In the genomic region with DNA sequence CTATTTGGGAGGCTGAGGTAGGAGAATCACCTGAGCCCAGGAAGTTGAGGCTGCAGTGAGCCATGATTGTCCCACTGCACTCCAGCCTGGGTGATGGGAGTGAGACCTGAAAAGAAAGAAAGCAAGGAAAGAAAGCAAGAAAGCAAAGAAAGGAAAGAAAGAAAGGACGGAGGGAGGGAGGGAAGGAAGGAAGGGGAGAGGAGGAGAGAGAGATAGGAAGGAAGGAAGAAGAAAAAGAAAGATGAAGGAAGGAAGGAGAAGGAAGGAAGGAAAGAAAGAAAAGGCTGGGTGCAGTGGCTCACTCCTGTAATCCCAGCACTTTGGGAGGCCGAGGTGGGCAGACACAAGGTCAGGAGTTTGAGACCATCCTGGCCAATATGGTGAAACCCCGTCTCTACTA, we compare ENCODE assay signal across 7 cellular contexts. TPM values are rescaled to one million over a fixed set of nuclear protein-coding genes. Genes with fewer than 3 reads are reported as not detected.
DNase-seq lines count a peak whose midpoint lies in the region; ATAC-seq lines count a peak whose summit lies in the region.
"Not testable (repeated sequence)": the region's sequence is repeated elsewhere in the genome, so short reads cannot be mapped to it uniquely, and the experiment has no call there.
"Had no signal": no experiment of that assay in that cellular context is flagged by ENCODE, and none has a peak within 500 bp of the region (broad histone marks: within the 10 kb centered on the region; RNA-seq: fewer than 3 reads in every experiment).

No MANE protein-coding gene starts in this region.

- H3K4me1 Mint-ChIP-seq in CD8-positive, alpha-beta memory T cell: peaks cover 50 to 74% (median 70%) of the 10 kb centered on the region in 3 donors
- peaks cover 55% of the 10 kb centered on the region for H3K4me1 Mint-ChIP-seq in activated CD4-positive, alpha-beta T cell treated with anti-CD3 and anti-CD28 coated beads for 36 hours
- H3K4me1 Mint-ChIP-seq in activated T-cell treated with anti-CD3 and anti-CD28 coated beads, Interleukin-2, amount 50 U/mL, for 72 hours (ENCODE audit: low read depth): peaks cover 72% of the 10 kb centered on the region
- peaks cover 53% of the 10 kb centered on the region for H3K4me1 Mint-ChIP-seq in activated naive CD8-positive, alpha-beta T cell treated with anti-CD3 and anti-CD28 coated beads for 36 hours
- H3K4me1 Mint-ChIP-seq in memory B cell: peaks cover 33% of the 10 kb centered on the region
- peaks cover 74% of the 10 kb centered on the region for H3K4me1 Mint-ChIP-seq in stimulated activated naive CD8-positive, alpha-beta T cell treated with anti-CD3 and anti-CD28 coated beads, Interleukin-15, Interleukin-2, amounts not matched to agents 100 ng/mL and 50 ng/mL, for 24 hours (ENCODE audit: low read depth)

- intact Hi-C loops in activated CD4-positive, alpha-beta T cell treated with anti-CD3 and anti-CD28 coated beads for 36 hours (cut with DNase I, micrococcal nuclease): not testable (repeated sequence)

- CTCF ChIA-PET in CD8-positive, alpha-beta memory T cell (lab: Charles Lee): interaction anchor here (1.9 to 3.3 kb wide), 3 partner anchors 20 to 28 kb away, joined by 5 to 28 read pairs (median 22); no protein-coding TSS in a partner anchor
- CTCF ChIA-PET in activated CD4-positive, alpha-beta T cell treated with anti-CD3 and anti-CD28 coated beads for 36 hours (lab: Charles Lee): interaction anchor here (2.8 to 3.2 kb wide), 2 partner anchors 28 to 47 kb away, joined by 22 to 26 read pairs; a partner anchor contains a TSS

- ATAC-seq in activated CD4-positive, alpha-beta T cell treated with anti-CD3 and anti-CD28 coated beads for 36 hours; activated T-cell treated with anti-CD3 and anti-CD28 coated beads, Interleukin-2, amount 50 U/mL, for 72 hours (replicated peaks in 1 of 2); memory B cell (ENCODE audit: low read depth): not testable (repeated sequence)

- H3K27ac Mint-ChIP-seq in CD8-positive, alpha-beta memory T cell: peak overlapping the region; percentile 68 to 95 (median 83)
- peak overlapping the region; percentile 78 for H3K27ac Mint-ChIP-seq in activated CD4-positive, alpha-beta T cell treated with anti-CD3 and anti-CD28 coated beads for 36 hours
- H3K27ac Mint-ChIP-seq in activated T-cell treated with anti-CD3 and anti-CD28 coated beads, Interleukin-2, amount 50 U/mL, for 72 hours: peak overlapping the region; percentile 49
- peak overlapping the region; percentile 68 for H3K27ac Mint-ChIP-seq in activated naive CD8-positive, alpha-beta T cell treated with anti-CD3 and anti-CD28 coated beads for 36 hours
- peak overlapping the region; percentile 84 for H3K27ac Mint-ChIP-seq in memory B cell
- H3K27ac Mint-ChIP-seq in stimulated activated naive CD8-positive, alpha-beta T cell treated with anti-CD3 and anti-CD28 coated beads, Interleukin-15, Interleukin-2, amounts not matched to agents 100 ng/mL and 50 ng/mL, for 24 hours: peak overlapping the region; percentile 29

- peaks cover 65% of the 10 kb centered on the region for H3K4me1 ChIP-seq in CD8-positive, alpha-beta memory T cell (ENCODE audit: insufficient read depth, low read length)

- peak overlapping the region in 6 of 7 donors; percentile 36 to 100 (median 40) for H3K4me3 Mint-ChIP-seq in CD8-positive, alpha-beta memory T cell
- not testable (repeated sequence) for H3K4me3 Mint-ChIP-seq in activated CD4-positive, alpha-beta T cell treated with anti-CD3 and anti-CD28 coated beads for 36 hours; activated naive CD8-positive, alpha-beta T cell treated with anti-CD3 and anti-CD28 coated beads for 36 hours; stimulated activated naive CD8-positive, alpha-beta T cell treated with anti-CD3 and anti-CD28 coated beads, Interleukin-15, Interleukin-2, amounts not matched to agents 100 ng/mL and 50 ng/mL, for 24 hours
- peak overlapping the region in 1 of 2 donors; percentile 2 for H3K4me3 Mint-ChIP-seq in activated T-cell treated with anti-CD3 and anti-CD28 coated beads, Interleukin-2, amount 50 U/mL, for 72 hours
- peak overlapping the region; percentile 60 for H3K4me3 Mint-ChIP-seq in memory B cell

- H3K4me3 ChIP-seq in CD8-positive, alpha-beta memory T cell (ENCODE audit: low read length): not testable (repeated sequence)

- not testable (repeated sequence) for H3K27me3 ChIP-seq in CD8-positive, alpha-beta memory T cell (ENCODE audit: insufficient read depth, low read length, poor library complexity, severe bottlenecking)

- not testable (repeated sequence) for H3K27ac ChIP-seq in CD8-positive, alpha-beta memory T cell (ENCODE audit: low read depth, low read length)

- H3K36me3 ChIP-seq in CD8-positive, alpha-beta memory T cell (ENCODE audit: insufficient read depth, low read length): peaks cover 47% of the 10 kb centered on the region

- not testable (repeated sequence) for DNase-seq in CD8-positive, alpha-beta memory T cell; activated CD4-positive, alpha-beta T cell treated with anti-CD3 and anti-CD28 coated beads for 36 hours; activated T-cell treated with anti-CD3 and anti-CD28 coated beads, Interleukin-2, amount 50 U/mL, for 72 hours; activated naive CD8-positive, alpha-beta T cell treated with anti-CD3 and anti-CD28 coated beads for 36 hours; memory B cell (ENCODE audit: low spot score in 2 of 2)

- not testable (repeated sequence) for H3K9me3 ChIP-seq in CD8-positive, alpha-beta memory T cell (ENCODE audit: low read length)

- H3K36me3 Mint-ChIP-seq in CD8-positive, alpha-beta memory T cell: peaks cover 6 to 91% (median 19%) of the 10 kb centered on the region in 3 donors
- peaks cover 77% of the 10 kb centered on the region for H3K36me3 Mint-ChIP-seq in activated CD4-positive, alpha-beta T cell treated with anti-CD3 and anti-CD28 coated beads for 36 hours (ENCODE audit: low read depth)
- peaks cover 34 to 70% of the 10 kb centered on the region in 2 donors for H3K36me3 Mint-ChIP-seq in activated T-cell treated with anti-CD3 and anti-CD28 coated beads, Interleukin-2, amount 50 U/mL, for 72 hours (ENCODE audit: insufficient read depth in 2 of 2)
- H3K36me3 Mint-ChIP-seq in activated naive CD8-positive, alpha-beta T cell treated with anti-CD3 and anti-CD28 coated beads for 36 hours: peaks cover 78% of the 10 kb centered on the region
- H3K36me3 Mint-ChIP-seq in memory B cell: peaks cover 32% of the 10 kb centered on the region
- peaks cover 65% of the 10 kb centered on the region for H3K36me3 Mint-ChIP-seq in stimulated activated naive CD8-positive, alpha-beta T cell treated with anti-CD3 and anti-CD28 coated beads, Interleukin-15, Interleukin-2, amounts not matched to agents 100 ng/mL and 50 ng/mL, for 24 hours (ENCODE audit: low read depth)

- not testable (repeated sequence) for H3K27me3 Mint-ChIP-seq in CD8-positive, alpha-beta memory T cell; activated CD4-positive, alpha-beta T cell treated with anti-CD3 and anti-CD28 coated beads for 36 hours; activated T-cell treated with anti-CD3 and anti-CD28 coated beads, Interleukin-2, amount 50 U/mL, for 72 hours (ENCODE audit: low read depth); activated naive CD8-positive, alpha-beta T cell treated with anti-CD3 and anti-CD28 coated beads for 36 hours; memory B cell; stimulated activated naive CD8-positive, alpha-beta T cell treated with anti-CD3 and anti-CD28 coated beads, Interleukin-15, Interleukin-2, amounts not matched to agents 100 ng/mL and 50 ng/mL, for 24 hours

- POLR2A ChIA-PET in CD8-positive, alpha-beta memory T cell (lab: Charles Lee): interaction anchor here (0.7 to 3.0 kb wide), 5 partner anchors 10 to 28 kb away, joined by 3 to 19 read pairs (median 5); no protein-coding TSS in a partner anchor
- POLR2A ChIA-PET in activated CD4-positive, alpha-beta T cell treated with anti-CD3 and anti-CD28 coated beads for 36 hours (lab: Charles Lee): interaction anchor here (0.6 kb wide), 1 partner anchor 36 kb away, joined by 6 read pairs; no protein-coding TSS in a partner anchor

- H3K9me3 Mint-ChIP-seq in CD8-positive, alpha-beta memory T cell; activated CD4-positive, alpha-beta T cell treated with anti-CD3 and anti-CD28 coated beads for 36 hours (ENCODE audit: low read depth); activated T-cell treated with anti-CD3 and anti-CD28 coated beads, Interleukin-2, amount 50 U/mL, for 72 hours; activated naive CD8-positive, alpha-beta T cell treated with anti-CD3 and anti-CD28 coated beads for 36 hours; memory B cell; stimulated activated naive CD8-positive, alpha-beta T cell treated with anti-CD3 and anti-CD28 coated beads, Interleukin-15, Interleukin-2, amounts not matched to agents 100 ng/mL and 50 ng/mL, for 24 hours: not testable (repeated sequence)

RNA-seq across cellular contexts. Expression of a gene that starts 5.2 kb away (rescaled TPM):
- total RNA-seq in CD8-positive, alpha-beta memory T cell: 100 to 1,000 TPM; 333 to 363 TPM
- polyA plus RNA-seq in CD8-positive, alpha-beta memory T cell: 256 TPM
- total RNA-seq in activated CD4-positive, alpha-beta T cell treated with anti-CD3 and anti-CD28 coated beads for 36 hours: 100 to 1,000 TPM; 210 to 222 TPM
- 100 to 1,000 TPM; 517 to 673 TPM for total RNA-seq in activated T-cell treated with anti-CD3 and anti-CD28 coated beads, Interleukin-2, amount 50 U/mL, for 72 hours
- 100 to 1,000 TPM; 233 to 235 TPM for total RNA-seq in activated naive CD8-positive, alpha-beta T cell treated with anti-CD3 and anti-CD28 coated beads for 36 hours
- total RNA-seq: H1 had no signal
- polyA plus RNA-seq: H1 had no signal

RNA-seq across cellular contexts. Expression of a gene that starts 32.1 kb away (rescaled TPM):
- 10 to 100 TPM; 68.2 to 71.0 TPM for total RNA-seq in CD8-positive, alpha-beta memory T cell
- polyA plus RNA-seq in CD8-positive, alpha-beta memory T cell: 59.0 TPM
- 10 to 100 TPM; 37.8 to 56.0 TPM for total RNA-seq in activated CD4-positive, alpha-beta T cell treated with anti-CD3 and anti-CD28 coated beads for 36 hours
- total RNA-seq in activated T-cell treated with anti-CD3 and anti-CD28 coated beads, Interleukin-2, amount 50 U/mL, for 72 hours: 10 to 100 TPM; 67.0 to 82.1 TPM
- total RNA-seq in activated naive CD8-positive, alpha-beta T cell treated with anti-CD3 and anti-CD28 coated beads for 36 hours: 10 to 100 TPM; 80.1 to 80.6 TPM

RNA-seq across cellular contexts. Expression of a gene that starts 47.9 kb away (rescaled TPM):
- 100 to 1,000 TPM; 174 to 175 TPM for total RNA-seq in CD8-positive, alpha-beta memory T cell
- polyA plus RNA-seq in CD8-positive, alpha-beta memory T cell: 73.7 TPM
- 100 to 1,000 TPM in 1 of 2 experiments, 10 to 100 TPM in 1; 89.3 to 102 TPM for total RNA-seq in activated CD4-positive, alpha-beta T cell treated with anti-CD3 and anti-CD28 coated beads for 36 hours
- 10 to 100 TPM; 56.5 to 78.8 TPM for total RNA-seq in activated T-cell treated with anti-CD3 and anti-CD28 coated beads, Interleukin-2, amount 50 U/mL, for 72 hours
- 100 to 1,000 TPM; 181 to 183 TPM for total RNA-seq in activated naive CD8-positive, alpha-beta T cell treated with anti-CD3 and anti-CD28 coated beads for 36 hours

RNA-seq across cellular contexts. Expression of a gene that starts 48.6 kb away (rescaled TPM):
- total RNA-seq in CD8-positive, alpha-beta memory T cell: 10 to 100 TPM; 13.5 to 15.1 TPM
- polyA plus RNA-seq in CD8-positive, alpha-beta memory T cell: 2.5 TPM
- total RNA-seq in activated CD4-positive, alpha-beta T cell treated with anti-CD3 and anti-CD28 coated beads for 36 hours: 10 to 100 TPM in 1 of 2 experiments, 1 to 10 TPM in 1; 8.9 to 11.1 TPM
- total RNA-seq in activated T-cell treated with anti-CD3 and anti-CD28 coated beads, Interleukin-2, amount 50 U/mL, for 72 hours: 10 to 100 TPM; 21.0 to 22.5 TPM
- 10 to 100 TPM; 11.4 to 11.8 TPM for total RNA-seq in activated naive CD8-positive, alpha-beta T cell treated with anti-CD3 and anti-CD28 coated beads for 36 hours

RNA-seq across cellular contexts. Expression of a gene that starts 56.9 kb away (rescaled TPM):
- 10 to 100 TPM; 13.5 to 17.0 TPM for total RNA-seq in CD8-positive, alpha-beta memory T cell
- 8.4 TPM for polyA plus RNA-seq in CD8-positive, alpha-beta memory T cell
- total RNA-seq in activated CD4-positive, alpha-beta T cell treated with anti-CD3 and anti-CD28 coated beads for 36 hours: 1 to 10 TPM; 6.3 to 8.0 TPM
- 1 to 10 TPM; 8.3 to 9.2 TPM for total RNA-seq in activated T-cell treated with anti-CD3 and anti-CD28 coated beads, Interleukin-2, amount 50 U/mL, for 72 hours
- total RNA-seq in activated naive CD8-positive, alpha-beta T cell treated with anti-CD3 and anti-CD28 coated beads for 36 hours: 10 to 100 TPM; 10.9 to 11.2 TPM

Comparison
In these comparisons a context has a peak if more than half of its experiments do, and no peak if none do; other contexts are left out.
1. H3K27ac Mint-ChIP-seq: peak in every context shown above with its lines; median percentile 84 in memory B cell; 83 in CD8-positive, alpha-beta memory T cell; 78 in activated CD4-positive, alpha-beta T cell treated with anti-CD3 and anti-CD28 coated beads for 36 hours; 68 in activated naive CD8-positive, alpha-beta T cell treated with anti-CD3 and anti-CD28 coated beads for 36 hours; 49 in activated T-cell treated with anti-CD3 and anti-CD28 coated beads, Interleukin-2, amount 50 U/mL, for 72 hours; 29 in stimulated activated naive CD8-positive, alpha-beta T cell treated with anti-CD3 and anti-CD28 coated beads, Interleukin-15, Interleukin-2, amounts not matched to agents 100 ng/mL and 50 ng/mL, for 24 hours.